8 cellular contexts compared by ENCODE assay signal in the genomic region with DNA sequence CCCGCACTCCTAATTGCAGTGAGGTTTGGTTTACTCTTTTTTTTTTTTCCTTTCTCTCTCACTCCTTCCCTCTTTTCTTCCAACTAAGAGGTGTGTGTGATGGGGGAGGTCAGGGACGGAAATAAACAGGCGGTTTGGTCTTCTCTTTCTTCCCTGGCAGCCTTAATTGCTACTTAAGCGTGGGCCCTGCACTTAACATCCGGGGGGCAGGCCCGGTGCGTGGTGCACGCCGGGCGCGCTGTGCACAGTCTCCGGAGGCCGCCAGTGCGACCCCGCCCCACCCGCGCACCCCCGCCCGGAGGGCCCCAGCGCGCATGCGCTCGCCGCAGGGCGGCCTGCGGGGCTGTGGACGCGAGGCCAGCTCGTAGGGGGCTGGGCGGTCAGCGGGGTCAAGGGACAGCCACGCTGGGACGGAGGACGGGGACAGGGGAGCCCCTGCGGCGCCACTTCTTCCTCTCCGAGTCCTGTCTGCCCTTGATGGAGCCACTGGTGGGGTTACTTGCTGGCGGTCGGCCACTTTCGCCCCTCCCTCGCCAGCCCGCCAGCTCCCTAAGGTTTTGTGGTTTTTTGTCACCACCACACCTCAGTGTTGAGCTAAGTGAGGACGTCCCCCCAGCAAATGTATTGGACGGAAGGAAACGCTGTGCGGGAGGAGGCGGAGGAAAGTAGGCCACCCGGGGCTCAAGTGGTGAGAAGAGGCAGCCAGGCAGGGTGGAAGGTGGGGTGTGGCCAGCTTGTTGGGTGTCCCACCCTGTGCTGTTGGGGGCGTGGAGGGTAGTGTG.
DNase-seq lines count a peak whose midpoint lies in the region; FAIRE-seq and TF ChIP-seq lines count a peak whose summit lies in the region.

No MANE protein-coding gene starts in this region.

- no peak overlapping the region for H3K27ac ChIP-seq in ectodermal cell (ENCODE audit: insufficient read depth, low read depth, low read length, poor library complexity, severe bottlenecking)

- H3K36me3 ChIP-seq in Caco-2 (ENCODE audit: control insufficient read depth, insufficient read depth, low read length) (no peaks in the 10 kb centered on the region), ectodermal cell (ENCODE audit: control insufficient read depth, insufficient read depth, low read length) (no peaks in the 10 kb centered on the region)

- H3K27ac Mint-ChIP-seq in Caco-2 (ENCODE audit: unreplicated experiment), result no peak overlapping the region

- H3K4me1 ChIP-seq in Caco-2 (no peaks in the 10 kb centered on the region), ectodermal cell (ENCODE audit: control insufficient read depth, insufficient read depth, low read length) (peaks cover 25% of the 10 kb centered on the region)

- intact Hi-C loops in Caco-2 (cut with micrococcal nuclease; ENCODE audit: unreplicated experiment), result loop anchor here (10.0 kb wide), 2 partner anchors 62 to 322 kb away; no protein-coding TSS in a partner anchor

- DNase-seq in Caco-2, result peak in 1 of 2 experiments; percentile 24
- DNase-seq in H54 (ENCODE audit: insufficient read length, low spot score), result peak; percentile 93
- peak; percentile 75 for DNase-seq in NCI-H2171 (lab: John Stamatoyannopoulos, UW)
- DNase-seq in activated CD4-positive, alpha-beta T cell treated with anti-CD3 and anti-CD28 coated beads, Interleukin-2, amount 50 U/mL, for 4 hours, result peak; percentile 65 to 70
- DNase-seq in midbrain (lab: John Stamatoyannopoulos, UW), result peak; percentile 28
- DNase-seq in stimulated activated CD8-positive, alpha-beta memory T cell treated with anti-CD3 and anti-CD28 coated beads, Interleukin-2, amount 100 ng/mL, for 48 hours (ENCODE audit: low read depth in 2 of 2), result peak; percentile 67 to 76
- DNase-seq in SKM-1 (lab: John Stamatoyannopoulos, UW; ENCODE audit: unreplicated experiment), result no peak

- POLR2A ChIA-PET in Caco-2 (lab: Charles Lee), result no interaction called here

- peaks cover 27% of the 10 kb centered on the region for H3K27me3 Mint-ChIP-seq in Caco-2 (ENCODE audit: insufficient read depth, unreplicated experiment)

- H3K4me3 ChIP-seq in Caco-2 (ENCODE audit: low read depth, low read length) (no peak overlapping the region), ectodermal cell (ENCODE audit: insufficient read depth, low read depth, low read length) (peak overlapping the region; percentile 16)

- no peak for TF ChIP-seq CTCF in Caco-2 (IDR thresholded peaks at IDR 0.05; ENCODE audit: insufficient read depth in 1 of 2, low read depth in 1 of 2, low read length in 1 of 2, severe bottlenecking in 1 of 2, unreplicated experiment in 1 of 2)

- peak overlapping the region; percentile 25 for H3K4me3 Mint-ChIP-seq in Caco-2 (ENCODE audit: unreplicated experiment)

- H3K9me3 ChIP-seq in Caco-2 (no peaks in the 10 kb centered on the region), ectodermal cell (ENCODE audit: control insufficient read depth, low read length) (no peaks in the 10 kb centered on the region)

- no peaks in the 10 kb centered on the region for H3K4me1 Mint-ChIP-seq in Caco-2 (ENCODE audit: low read depth, unreplicated experiment)

- no peaks in the 10 kb centered on the region for H3K9me3 Mint-ChIP-seq in Caco-2 (ENCODE audit: unreplicated experiment)

- TF ChIP-seq POLR2A in H54 (IDR thresholded peaks at IDR 0.05; ENCODE audit: low read depth, low read length), result peak; percentile 58; the same call in 1 of the 2 replicates

- FAIRE-seq in H54 (lab: Jason Lieb, UNC), result no peak

- WGBS in ectodermal cell, 2 experiments, result 14% methylated on average over 47 to 49 of the region's 49 CpGs

- peaks cover 3% of the 10 kb centered on the region; the same call in 1 of the 2 replicates for H3K27me3 ChIP-seq in Caco-2 (replicated peaks; ENCODE audit: control insufficient read depth, insufficient read depth, low read length)
- peaks cover 18% of the 10 kb centered on the region for H3K27me3 ChIP-seq in ectodermal cell (ENCODE audit: control insufficient read depth, insufficient read depth, low read length, poor library complexity, severe bottlenecking)

- BruUV-seq in Caco-2 (replicated peaks; lab: Mats Ljungman, UMichigan), result no TSS peak

- CTCF ChIA-PET in Caco-2 (lab: Charles Lee), result no interaction called here

- H3K36me3 Mint-ChIP-seq in Caco-2 (ENCODE audit: insufficient read depth, unreplicated experiment), result no peaks in the 10 kb centered on the region
